In the genomic region with DNA sequence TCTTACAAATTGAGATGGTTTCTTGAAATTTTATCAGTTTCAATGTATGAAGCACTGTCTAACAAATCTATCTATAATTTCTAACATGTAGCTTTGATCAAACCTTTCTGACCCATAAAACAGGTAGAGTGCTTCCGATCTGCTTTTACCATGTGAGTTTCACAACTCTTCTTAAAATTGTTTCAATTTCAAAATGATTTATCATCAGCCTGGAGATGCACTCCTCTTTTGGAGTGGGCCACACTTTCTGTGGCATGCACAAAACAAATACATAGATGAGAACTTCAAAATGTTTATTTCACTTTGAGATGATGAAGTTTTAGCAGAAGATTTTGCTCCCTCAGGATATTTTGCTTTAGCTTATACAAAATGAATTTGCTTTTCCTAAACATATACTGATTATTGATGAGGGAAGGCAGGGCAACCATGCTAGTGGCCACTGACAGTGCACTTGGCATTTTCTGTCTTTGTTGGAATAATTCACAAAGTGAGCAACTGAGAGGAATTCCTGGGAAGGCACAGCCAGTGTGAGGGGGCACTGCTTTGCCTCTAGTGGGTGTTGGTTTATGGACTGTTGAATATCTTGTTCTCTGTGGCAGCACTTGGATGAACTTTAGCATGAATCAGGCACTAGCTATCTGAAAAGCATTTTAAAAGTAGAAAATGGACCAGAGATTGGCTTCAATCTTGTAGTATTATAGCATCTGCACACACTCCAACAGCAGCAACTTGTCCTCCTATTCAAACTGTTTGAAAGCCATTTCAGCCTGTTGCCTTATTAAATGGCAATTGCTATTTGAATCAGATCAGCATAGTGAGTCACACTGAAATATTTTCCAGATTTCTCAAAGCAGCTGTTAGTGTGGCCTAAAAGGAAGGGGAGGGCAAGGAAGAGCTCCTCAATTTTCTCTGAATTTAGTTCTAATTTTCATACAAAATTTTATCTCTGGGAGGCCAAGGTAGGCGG, we compare ENCODE assay signal across 1 cellular context.
TF ChIP-seq lines count a peak whose summit lies in the region.

No MANE protein-coding gene starts in this region.

TF ChIP-seq in GM12878, 131 proteins besides CTCF, POLR2A, EP300 and RAD21 (continued from another document):
- no peak for TF ChIP-seq MYC (IDR thresholded peaks at IDR 0.05; ENCODE audit: insufficient read depth, insufficient read length, insufficient replicate concordance, low read length, severe bottlenecking)
- TF ChIP-seq, protein P1, sequence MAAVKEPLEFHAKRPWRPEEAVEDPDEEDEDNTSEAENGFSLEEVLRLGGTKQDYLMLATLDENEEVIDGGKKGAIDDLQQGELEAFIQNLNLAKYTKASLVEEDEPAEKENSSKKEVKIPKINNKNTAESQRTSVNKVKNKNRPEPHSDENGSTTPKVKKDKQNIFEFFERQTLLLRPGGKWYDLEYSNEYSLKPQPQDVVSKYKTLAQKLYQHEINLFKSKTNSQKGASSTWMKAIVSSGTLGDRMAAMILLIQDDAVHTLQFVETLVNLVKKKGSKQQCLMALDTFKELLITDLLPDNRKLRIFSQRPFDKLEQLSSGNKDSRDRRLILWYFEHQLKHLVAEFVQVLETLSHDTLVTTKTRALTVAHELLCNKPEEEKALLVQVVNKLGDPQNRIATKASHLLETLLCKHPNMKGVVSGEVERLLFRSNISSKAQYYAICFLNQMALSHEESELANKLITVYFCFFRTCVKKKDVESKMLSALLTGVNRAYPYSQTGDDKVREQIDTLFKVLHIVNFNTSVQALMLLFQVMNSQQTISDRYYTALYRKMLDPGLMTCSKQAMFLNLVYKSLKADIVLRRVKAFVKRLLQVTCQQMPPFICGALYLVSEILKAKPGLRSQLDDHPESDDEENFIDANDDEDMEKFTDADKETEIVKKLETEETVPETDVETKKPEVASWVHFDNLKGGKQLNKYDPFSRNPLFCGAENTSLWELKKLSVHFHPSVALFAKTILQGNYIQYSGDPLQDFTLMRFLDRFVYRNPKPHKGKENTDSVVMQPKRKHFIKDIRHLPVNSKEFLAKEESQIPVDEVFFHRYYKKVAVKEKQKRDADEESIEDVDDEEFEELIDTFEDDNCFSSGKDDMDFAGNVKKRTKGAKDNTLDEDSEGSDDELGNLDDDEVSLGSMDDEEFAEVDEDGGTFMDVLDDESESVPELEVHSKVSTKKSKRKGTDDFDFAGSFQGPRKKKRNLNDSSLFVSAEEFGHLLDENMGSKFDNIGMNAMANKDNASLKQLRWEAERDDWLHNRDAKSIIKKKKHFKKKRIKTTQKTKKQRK (IDR thresholded peaks at IDR 0.05; ENCODE audit: low read depth, low read length): no peak
